30 cellular contexts compared by ENCODE assay signal in genomic region chr7:120353171-120353570, GRCh38.
"Had no signal": no experiment of that assay in that cellular context is flagged by ENCODE, and none has a peak within 500 bp of the region (broad histone marks: within the 10 kb centered on the region; RNA-seq: fewer than 3 reads in every experiment).

No MANE protein-coding gene starts in this region.

- H3K4me1 Mint-ChIP-seq: activated CD4-positive, alpha-beta memory T cell treated with anti-CD3 and anti-CD28 coated beads, Interleukin-2, amount 10 ng/mL, durations not matched to agents 7 days and 5 days; activated CD4-positive, alpha-beta T cell treated with anti-CD3 and anti-CD28 coated beads, Interleukin-2, amount 10 ng/mL, durations not matched to agents 24 days and 14 days; central memory CD8-positive, alpha-beta T cell; endodermal cell; nephron had no signal

- DNase-seq: activated CD4-positive, alpha-beta memory T cell treated with anti-CD3 and anti-CD28 coated beads, Interleukin-2, amount 10 ng/mL, durations not matched to agents 7 days and 5 days; activated CD4-positive, alpha-beta T cell treated with anti-CD3 and anti-CD28 coated beads, Interleukin-2, amount 10 ng/mL, durations not matched to agents 24 days and 14 days; activated CD4-positive, CD25-positive, alpha-beta regulatory T cell treated with anti-CD3 and anti-CD28 coated beads, Interleukin-2, amount 50 U/mL, for 72 hours; activated CD8-positive, alpha-beta memory T cell treated with anti-CD3 and anti-CD28 coated beads, Interleukin-2, amount 50 U/mL, for 48 hours; activated gamma-delta T cell; activated naive CD4-positive, alpha-beta T cell treated with anti-CD3 and anti-CD28 coated beads, Interleukin-2, amount 50 U/mL, for 16 hours; activated T-cell treated with anti-CD3 and anti-CD28 coated beads, Interleukin-2, amount 50 U/mL, for 24 hours; amniotic stem cell; brain microvascular endothelial cell; endodermal cell; gastrocnemius medialis; glutamatergic neuron; islet precursor cell; left ventricle myocardium inferior; mucosa of descending colon; right lobe of liver; stimulated activated CD4-positive, alpha-beta T cell treated with anti-CD3 and anti-CD28 coated beads, Interleukin-12 subunit alpha, Interleukin-12 subunit beta, amount 100 ng/mL, for 4 hours; stimulated activated CD4-positive, alpha-beta T cell treated with anti-CD3 and anti-CD28 coated beads, Interleukin-4, amount 100 ng/mL, for 1 hour; stimulated activated naive CD8-positive, alpha-beta T cell treated with anti-CD3 and anti-CD28 coated beads, Interleukin-15, Interleukin-2, amounts not matched to agents 100 U/mL and 50 U/mL, for 24 hours; uterus; WERI-Rb-1 had no signal

- ATAC-seq: gastrocnemius medialis; mucosa of descending colon; right lobe of liver; stimulated activated naive CD8-positive, alpha-beta T cell treated with anti-CD3 and anti-CD28 coated beads, Interleukin-15, Interleukin-2, amounts not matched to agents 100 U/mL and 50 U/mL, for 24 hours had no signal

- H3K27me3 Mint-ChIP-seq: activated CD4-positive, alpha-beta memory T cell treated with anti-CD3 and anti-CD28 coated beads, Interleukin-2, amount 10 ng/mL, durations not matched to agents 7 days and 5 days; activated CD4-positive, alpha-beta T cell treated with anti-CD3 and anti-CD28 coated beads, Interleukin-2, amount 10 ng/mL, durations not matched to agents 24 days and 14 days; activated T-cell treated with anti-CD3 and anti-CD28 coated beads, Interleukin-2, amount 50 U/mL, for 24 hours; central memory CD8-positive, alpha-beta T cell; dendritic cell treated with granulocyte-macrophage colony-stimulating factor and Interleukin-4, amounts not matched to agents 40 ng/mL and 50 ng/mL, for 4 days; type B pancreatic cell had no signal

- H3K4me1 ChIP-seq: gastrocnemius medialis, left ventricle myocardium inferior, right lobe of liver, uterus had no signal

- H3K36me3 Mint-ChIP-seq: type B pancreatic cell had no signal

- FAIRE-seq: astrocyte had no signal

- H3K36me3 ChIP-seq: brain microvascular endothelial cell, gastrocnemius medialis, left ventricle myocardium inferior, neutrophil, right lobe of liver, thoracic aorta, uterus, WERI-Rb-1 had no signal

- H3K4me3 Mint-ChIP-seq: activated CD4-positive, alpha-beta memory T cell treated with anti-CD3 and anti-CD28 coated beads, Interleukin-2, amount 10 ng/mL, durations not matched to agents 7 days and 5 days; activated CD4-positive, alpha-beta T cell treated with anti-CD3 and anti-CD28 coated beads, Interleukin-2, amount 10 ng/mL, durations not matched to agents 24 days and 14 days; activated T-cell treated with anti-CD3 and anti-CD28 coated beads, Interleukin-2, amount 50 U/mL, for 24 hours; central memory CD8-positive, alpha-beta T cell; dendritic cell treated with granulocyte-macrophage colony-stimulating factor and Interleukin-4, amounts not matched to agents 40 ng/mL and 50 ng/mL, for 4 days; endodermal cell; nephron; type B pancreatic cell had no signal

- H3K27ac ChIP-seq: brain microvascular endothelial cell, gastrocnemius medialis, left ventricle myocardium inferior, neutrophil, right lobe of liver, skin epidermis, thoracic aorta, uterus, WERI-Rb-1 had no signal

- H3K27me3 ChIP-seq: brain microvascular endothelial cell, gastrocnemius medialis, neutrophil, right lobe of liver, uterus had no signal

- H3K9me3 Mint-ChIP-seq: dendritic cell treated with granulocyte-macrophage colony-stimulating factor and Interleukin-4, amounts not matched to agents 40 ng/mL and 50 ng/mL, for 4 days; endodermal cell; nephron; type B pancreatic cell had no signal

- H3K27ac Mint-ChIP-seq: activated CD4-positive, alpha-beta memory T cell treated with anti-CD3 and anti-CD28 coated beads, Interleukin-2, amount 10 ng/mL, durations not matched to agents 7 days and 5 days; activated CD4-positive, alpha-beta T cell treated with anti-CD3 and anti-CD28 coated beads, Interleukin-2, amount 10 ng/mL, durations not matched to agents 24 days and 14 days; activated T-cell treated with anti-CD3 and anti-CD28 coated beads, Interleukin-2, amount 50 U/mL, for 24 hours; dendritic cell treated with granulocyte-macrophage colony-stimulating factor and Interleukin-4, amounts not matched to agents 40 ng/mL and 50 ng/mL, for 4 days; endodermal cell; nephron; type B pancreatic cell had no signal

- H3K9me3 ChIP-seq: gastrocnemius medialis, left ventricle myocardium inferior, mucosa of descending colon, neutrophil, right lobe of liver, thoracic aorta, uterus had no signal

- H3K4me3 ChIP-seq: gastrocnemius medialis, left ventricle myocardium inferior, lung, mucosa of descending colon, right lobe of liver, skin epidermis, thoracic aorta, uterus had no signal
